19 cellular contexts compared by ENCODE assay signal in the genomic region with DNA sequence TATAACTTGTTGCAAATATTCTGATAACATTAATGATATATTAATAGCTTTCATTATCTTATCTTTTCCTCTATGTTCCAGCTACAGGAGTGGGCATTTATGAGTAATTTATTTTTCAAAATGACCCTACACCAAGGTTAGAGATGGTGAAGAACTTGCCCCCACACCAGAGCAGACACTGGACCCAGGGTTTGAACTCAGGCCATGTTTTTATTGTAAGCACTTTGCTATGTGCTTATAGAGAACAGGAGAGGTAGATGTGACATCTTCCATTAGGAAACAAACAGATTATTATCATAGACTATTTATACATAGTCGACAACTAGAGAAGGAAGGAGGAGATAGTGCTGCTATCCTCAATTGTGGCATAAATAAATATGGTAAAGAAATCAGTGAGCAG.
DNase-seq lines count a peak whose midpoint lies in the region; ATAC-seq, FAIRE-seq and TF ChIP-seq lines count a peak whose summit lies in the region.
"Had no signal": no experiment of that assay in that cellular context is flagged by ENCODE, and none has a peak within 500 bp of the region (broad histone marks: within the 10 kb centered on the region; RNA-seq: fewer than 3 reads in every experiment).

No MANE protein-coding gene starts in this region.

- intact Hi-C loops in mammary epithelial cell (cut with micrococcal nuclease) (no loop called here), breast epithelium (cut with DNase I; ENCODE audit: low total_unique reads) (no loop called here), endothelial cell of umbilical vein (cut with micrococcal nuclease) (no loop called here), pancreas (cut with DNase I) (no loop called here)

- POLR2A ChIA-PET in endothelial cell of umbilical vein (lab: Charles Lee) = no interaction called here

- H3K9ac ChIP-seq in mammary epithelial cell (ENCODE audit: insufficient read depth, low read length) (no peak overlapping the region), endothelial cell of umbilical vein (replicated peaks; ENCODE audit: extremely low read depth, insufficient read depth, low read length) (no peak overlapping the region)
- H3K9ac ChIP-seq: BLaER1 had no signal

- no peaks in the 10 kb centered on the region for H3K79me2 ChIP-seq in mammary epithelial cell (ENCODE audit: insufficient read depth, low read length)
- no peaks in the 10 kb centered on the region for H3K79me2 ChIP-seq in endothelial cell of umbilical vein (ENCODE audit: control insufficient read depth, insufficient read depth, low read length)
- H3K79me2 ChIP-seq in osteoblast (ENCODE audit: insufficient read depth, low read length) = no peaks in the 10 kb centered on the region

- H2AFZ ChIP-seq in mammary epithelial cell (ENCODE audit: low read depth, low read length) = no peak overlapping the region
- H2AFZ ChIP-seq in endothelial cell of umbilical vein (ENCODE audit: low read depth, low read length) = peak overlapping the region; percentile 66
- H2AFZ ChIP-seq in osteoblast (ENCODE audit: low read length) = no peak overlapping the region

- in situ Hi-C loops in mammary epithelial cell (cut with MboI; ENCODE audit: low sequenced_read_pairs in 2 of 2) = no loop called here

- H3K4me2 ChIP-seq in mammary epithelial cell (ENCODE audit: insufficient read depth, low read depth, low read length) (peak overlapping the region; percentile 32), endothelial cell of umbilical vein (ENCODE audit: insufficient read depth, low read length) (no peak overlapping the region), osteoblast (ENCODE audit: insufficient read depth, low read length) (peak overlapping the region; percentile 0)
- H3K4me2 ChIP-seq: BLaER1 had no signal

- no peak overlapping the region for H3K4me3 ChIP-seq in mammary epithelial cell (replicated peaks in 1 of 3; ENCODE audit: insufficient read depth in 1 of 3, low read depth in 2 of 3, low read length in 3 of 3)
- H3K4me3 ChIP-seq in breast epithelium = no peak overlapping the region
- no peak overlapping the region for H3K4me3 ChIP-seq in endothelial cell of umbilical vein (replicated peaks in 1 of 3; ENCODE audit: insufficient read depth in 1 of 3, low read depth in 1 of 3, low read length in 3 of 3)
- no peak overlapping the region for H3K4me3 ChIP-seq in osteoblast (ENCODE audit: insufficient read depth, low read length)
- H3K4me3 ChIP-seq in pancreas = no peak overlapping the region
- H3K4me3 ChIP-seq: BLaER1 had no signal

- peak overlapping the region; percentile 15 for H3K27ac ChIP-seq in mammary epithelial cell (ENCODE audit: insufficient read depth, low read depth, low read length)
- no peak overlapping the region for H3K27ac ChIP-seq in breast epithelium
- H3K27ac ChIP-seq in endothelial cell of umbilical vein (ENCODE audit: insufficient read depth, low read depth, low read length) = no peak overlapping the region
- peak overlapping the region; percentile 3 for H3K27ac ChIP-seq in osteoblast (ENCODE audit: low read depth, low read length)
- no peak overlapping the region for H3K27ac ChIP-seq in pancreas
- H3K27ac ChIP-seq: 22Rv1, BLaER1 had no signal

- DNase-seq in mammary epithelial cell (no peak), breast epithelium (ENCODE audit: low spot score in 2 of 2) (no peak), endothelial cell of umbilical vein (ENCODE audit: low read depth, low spot score) (no peak), osteoblast (ENCODE audit: insufficient read length, low spot score, missing footprints) (no peak), LoVo (ENCODE audit: low spot score) (no peak), pancreas (no peak), NCI-H226 (no peak)
- DNase-seq: CD4-positive, CD25-positive, alpha-beta regulatory T cell; DMS153; H7; KG1; MM.1S; NCI-H2029; NCI-H526 treated with DMSO at 0.1 percent for 48 hours; RPMI8226; SHP77 treated with DMSO at 0.1 percent for 48 hours had no signal

- no peak for TF ChIP-seq POLR2A in breast epithelium (IDR thresholded peaks at IDR 0.05)
- TF ChIP-seq POLR2A in endothelial cell of umbilical vein (IDR thresholded peaks at IDR 0.05; ENCODE audit: low read depth, low read length) = no peak

- CTCF ChIA-PET in mammary epithelial cell (lab: Charles Lee; ENCODE audit: low non-redundant PET) = no interaction called here
- CTCF ChIA-PET in endothelial cell of umbilical vein (lab: Charles Lee) = interaction anchor here (1.1 to 2.3 kb wide), 3 partner anchors 9 to 210 kb away, joined by 3 to 7 read pairs (median 6); no protein-coding TSS in a partner anchor

- H3K27me3 ChIP-seq in mammary epithelial cell (ENCODE audit: insufficient read depth, low read length) (no peaks in the 10 kb centered on the region), breast epithelium (no peaks in the 10 kb centered on the region), endothelial cell of umbilical vein (ENCODE audit: control insufficient read depth in 2 of 2, insufficient read depth in 2 of 2, low read length in 2 of 2) (no peaks in the 10 kb centered on the region), osteoblast (ENCODE audit: insufficient read depth, low read length) (no peaks in the 10 kb centered on the region), pancreas (no peaks in the 10 kb centered on the region)
- H3K27me3 ChIP-seq: BLaER1 had no signal

- no peak for ATAC-seq in pancreas

- H3K36me3 ChIP-seq in mammary epithelial cell (ENCODE audit: insufficient read depth, low read length) = no peaks in the 10 kb centered on the region
- H3K36me3 ChIP-seq in breast epithelium = no peaks in the 10 kb centered on the region
- H3K36me3 ChIP-seq in endothelial cell of umbilical vein (ENCODE audit: control insufficient read depth in 2 of 2, extremely low read depth in 1 of 2, insufficient read depth in 2 of 2, low read length in 2 of 2) = no peaks in the 10 kb centered on the region
- no peaks in the 10 kb centered on the region for H3K36me3 ChIP-seq in osteoblast (ENCODE audit: insufficient read depth, low read length)
- no peaks in the 10 kb centered on the region for H3K36me3 ChIP-seq in pancreas
- H3K36me3 ChIP-seq: BLaER1 had no signal

- no TSS peak for BruUV-seq in mammary epithelial cell (replicated peaks; lab: Mats Ljungman, UMichigan)
- BruUV-seq in endothelial cell of umbilical vein (replicated peaks; lab: Mats Ljungman, UMichigan) = no TSS peak

- H4K20me1 ChIP-seq in mammary epithelial cell (ENCODE audit: insufficient read depth, low read length) (no peaks in the 10 kb centered on the region), endothelial cell of umbilical vein (replicated peaks; ENCODE audit: control insufficient read depth, extremely low read depth, insufficient read depth, low read length) (no peaks in the 10 kb centered on the region), osteoblast (ENCODE audit: insufficient read depth, low read length) (no peaks in the 10 kb centered on the region)
- H4K20me1 ChIP-seq: BLaER1 had no signal

- FAIRE-seq in endothelial cell of umbilical vein (lab: Jason Lieb, UNC) (no peak), pancreas (lab: Jason Lieb, UNC) (no peak)
- FAIRE-seq: GM18507 had no signal

- H3K4me1 ChIP-seq in mammary epithelial cell (ENCODE audit: insufficient read depth, low read length) = peaks cover 19% of the 10 kb centered on the region
- no peaks in the 10 kb centered on the region for H3K4me1 ChIP-seq in breast epithelium
- H3K4me1 ChIP-seq in endothelial cell of umbilical vein (ENCODE audit: control insufficient read depth, extremely low read depth, insufficient read depth, low read length) = peaks cover 9% of the 10 kb centered on the region
- H3K4me1 ChIP-seq in osteoblast (ENCODE audit: insufficient read depth, low read length) = peaks cover 34% of the 10 kb centered on the region
- no peaks in the 10 kb centered on the region for H3K4me1 ChIP-seq in pancreas
- H3K4me1 ChIP-seq: BLaER1 had no signal

- dilution Hi-C loops in mammary epithelial cell (cut with HindIII; ENCODE audit: low sequenced_read_pairs) = no loop called here
- dilution Hi-C loops in endothelial cell of umbilical vein (cut with MboI; ENCODE audit: extremely low pct_ligation_motif_present, low sequenced_read_pairs) = no loop called here

- 90% methylated on average over 1 of the region's 1 CpG for WGBS in mammary epithelial cell (ENCODE audit: low coverage, missing lambda C conversion rate)
- WGBS in pancreas, 2 donors = 70 to 75% methylated on average over 1 of the region's 1 CpG

- no peaks in the 10 kb centered on the region for H3K9me1 ChIP-seq in endothelial cell of umbilical vein (replicated peaks; ENCODE audit: control insufficient read depth, extremely low read depth, insufficient read depth, low read length)

- H3K9me3 ChIP-seq in mammary epithelial cell (replicated peaks; ENCODE audit: insufficient read depth, low read length) (no peaks in the 10 kb centered on the region), breast epithelium (no peaks in the 10 kb centered on the region), endothelial cell of umbilical vein (replicated peaks; ENCODE audit: control insufficient read depth, insufficient read depth, low read length) (no peaks in the 10 kb centered on the region), osteoblast (ENCODE audit: low read depth, low read length) (no peaks in the 10 kb centered on the region), pancreas (no peaks in the 10 kb centered on the region)
- H3K9me3 ChIP-seq: BLaER1 had no signal

- TF ChIP-seq CTCF in mammary epithelial cell (conservative IDR thresholded peaks at IDR 0.05 in 1 of 2, IDR thresholded peaks at IDR 0.05 in 1 of 2; ENCODE audit: extremely low read depth in 1 of 2, insufficient read depth in 1 of 2, low read depth in 1 of 2, low read length in 2 of 2) (no peak), breast epithelium (IDR thresholded peaks at IDR 0.05) (no peak), endothelial cell of umbilical vein (IDR thresholded peaks at IDR 0.05; ENCODE audit: extremely low read depth in 1 of 2, insufficient read depth in 1 of 2, low read depth in 1 of 2, low read length in 2 of 2) (no peak), osteoblast (IDR thresholded peaks at IDR 0.05; ENCODE audit: extremely low read depth, low read depth, low read length) (no peak), pancreas (IDR thresholded peaks at IDR 0.05) (no peak)

TF ChIP-seq in endothelial cell of umbilical vein, 7 proteins besides CTCF, POLR2A, EP300 and RAD21:
- TF ChIP-seq JUN (IDR thresholded peaks at IDR 0.05; ENCODE audit: borderline replicate concordance, insufficient read depth, insufficient read length, low read depth) (no peak), GATA2 (IDR thresholded peaks at IDR 0.05; ENCODE audit: insufficient read depth, insufficient read length, low read depth, low read length) (no peak), FOS (IDR thresholded peaks at IDR 0.05; ENCODE audit: borderline replicate concordance, insufficient read depth, low read length) (no peak), MAX (IDR thresholded peaks at IDR 0.05; ENCODE audit: insufficient read depth, insufficient read length) (no peak), POLR2AphosphoS5 (IDR thresholded peaks at IDR 0.05; ENCODE audit: insufficient read depth, low read depth, low read length) (no peak), EZH2 (IDR thresholded peaks at IDR 0.05; ENCODE audit: borderline replicate concordance, low read depth, low read length, severe bottlenecking) (no peak)

Comparison
In these comparisons a context has a peak if more than half of its experiments do, and no peak if none do; other contexts are left out.
1. H3K27ac ChIP-seq: peak in mammary epithelial cell (single experiment) and osteoblast (single experiment); none in breast epithelium (0 of 2), endothelial cell of umbilical vein (single experiment) and pancreas (0 of 4).